ENCODE assay signal across 8 cellular contexts in genomic region chr18:35581555-35582309, GRCh38. TPM values are rescaled to one million over a fixed set of nuclear protein-coding genes. Genes with fewer than 3 reads are reported as not detected.
DNase-seq lines count a peak whose midpoint lies in the region; ATAC-seq and TF ChIP-seq lines count a peak whose summit lies in the region.

Gene GALNT1, plus strand, starts transcription at chr18:35581740. Its CDS starts 72,923 bp downstream, at chr18:35654663.

- peaks cover 2 to 4% of the 10 kb centered on the region in 2 donors for H3K9me3 Mint-ChIP-seq in activated T-cell treated with anti-CD3 and anti-CD28 coated beads, Interleukin-2, amount 50 U/mL, for 72 hours

- H3K4me1 Mint-ChIP-seq in activated T-cell treated with anti-CD3 and anti-CD28 coated beads, Interleukin-2, amount 50 U/mL, for 72 hours (ENCODE audit: low read depth), result peaks cover 42% of the 10 kb centered on the region

- DNase-seq in DMS 273 (lab: John Stamatoyannopoulos, UW; ENCODE audit: unreplicated experiment) (peak; percentile 57), DMS 273 treated with DMSO at 0.1 percent for 48 hours (lab: John Stamatoyannopoulos, UW) (no peak), LNCaP clone FGC (ENCODE audit: low read depth) (no peak), fibroblast of the aortic adventitia (ENCODE audit: low read depth) (no peak), SK-N-DZ (ENCODE audit: low spot score) (no peak)
- peak; percentile 24 to 39 for DNase-seq in activated T-cell treated with anti-CD3 and anti-CD28 coated beads, Interleukin-2, amount 50 U/mL, for 72 hours

- H2AFZ ChIP-seq in neural cell (ENCODE audit: low read depth, low read length), result peak within 1 kb of the TSS; percentile 78

- peak within 1 kb of the TSS; percentile 77 for H3K4me3 ChIP-seq in LNCaP clone FGC (ENCODE audit: low read depth, low read length)
- H3K4me3 ChIP-seq in fibroblast of the aortic adventitia (ENCODE audit: low read depth, low read length), result peak within 1 kb of the TSS; percentile 78
- H3K4me3 ChIP-seq in neural cell (ENCODE audit: low read length), result peak within 1 kb of the TSS; percentile 85

- H3K36me3 Mint-ChIP-seq in activated T-cell treated with anti-CD3 and anti-CD28 coated beads, Interleukin-2, amount 50 U/mL, for 72 hours (ENCODE audit: insufficient read depth in 2 of 2), result peaks cover 3 to 7% of the 10 kb centered on the region in 2 donors

- peak; percentile 14 to 31 for ATAC-seq in activated T-cell treated with anti-CD3 and anti-CD28 coated beads, Interleukin-2, amount 50 U/mL, for 72 hours (replicated peaks in 1 of 2)
- ATAC-seq in HG02973 (IDR thresholded peaks at IDR 0.05; ENCODE audit: unreplicated experiment), result no peak

- peak within 1 kb of the TSS; percentile 89 for H3K9ac ChIP-seq in neural cell (ENCODE audit: low read length)

- peak within 1 kb of the TSS; percentile 83 for H3K27ac Mint-ChIP-seq in activated T-cell treated with anti-CD3 and anti-CD28 coated beads, Interleukin-2, amount 50 U/mL, for 72 hours

- no peak for TF ChIP-seq RAD21 in neural cell (conservative IDR thresholded peaks at IDR 0.05)

- H4K20me1 ChIP-seq in neural cell (ENCODE audit: insufficient read depth), result peaks cover 6% of the 10 kb centered on the region

- no peaks in the 10 kb centered on the region for H3K9me3 ChIP-seq in neural cell (ENCODE audit: low read length)

- no peaks in the 10 kb centered on the region for H3K36me3 ChIP-seq in neural cell (ENCODE audit: insufficient read depth, low read length)

- H3K4me3 Mint-ChIP-seq in activated T-cell treated with anti-CD3 and anti-CD28 coated beads, Interleukin-2, amount 50 U/mL, for 72 hours, result peak within 1 kb of the TSS; percentile 76 to 87

- no peaks in the 10 kb centered on the region for H3K9me2 ChIP-seq in neural cell (ENCODE audit: insufficient read depth, low read length)

- no peak for TF ChIP-seq EP300 in neural cell (conservative IDR thresholded peaks at IDR 0.05; ENCODE audit: poor library complexity, severe bottlenecking)

- no peaks in the 10 kb centered on the region for H3F3A ChIP-seq in neural cell (ENCODE audit: insufficient read depth, low read length, poor library complexity, severe bottlenecking)

- H3K27ac ChIP-seq in neural cell (ENCODE audit: low read length), result peak within 1 kb of the TSS; percentile 79

- H3K27me3 Mint-ChIP-seq in activated T-cell treated with anti-CD3 and anti-CD28 coated beads, Interleukin-2, amount 50 U/mL, for 72 hours (ENCODE audit: low read depth), result peaks cover 28% of the 10 kb centered on the region

- H3K4me2 ChIP-seq in neural cell (ENCODE audit: low read length), result peak within 1 kb of the TSS; percentile 97

- no peaks in the 10 kb centered on the region for H3K27me3 ChIP-seq in neural cell (ENCODE audit: insufficient read depth, low read depth, low read length)

- peaks cover 54% of the 10 kb centered on the region for H3K79me2 ChIP-seq in neural cell (replicated peaks; ENCODE audit: insufficient read depth, low read length)

- no peak for TF ChIP-seq CTCF in LNCaP clone FGC (IDR thresholded peaks at IDR 0.05; ENCODE audit: control insufficient read depth, extremely low read depth, insufficient read depth)
- no peak for TF ChIP-seq CTCF in fibroblast of the aortic adventitia (IDR thresholded peaks at IDR 0.05; ENCODE audit: insufficient read depth, low read length)
- TF ChIP-seq CTCF in neural cell (IDR thresholded peaks at IDR 0.05; ENCODE audit: poor library complexity, severe bottlenecking), result no peak

TF ChIP-seq in neural cell, 6 proteins besides CTCF, POLR2A, EP300 and RAD21:
- TF ChIP-seq REST (IDR thresholded peaks at IDR 0.05; ENCODE audit: borderline replicate concordance), result peak; percentile 30
- peak; percentile 62 for TF ChIP-seq MXI1 (conservative IDR thresholded peaks at IDR 0.05; ENCODE audit: poor library complexity, severe bottlenecking)
- no peak for TF ChIP-seq SMC3 (conservative IDR thresholded peaks at IDR 0.05; ENCODE audit: poor library complexity)
- TF ChIP-seq POLR2AphosphoS5 (IDR thresholded peaks at IDR 0.05), result no peak
- no peak for TF ChIP-seq EZH2 (IDR thresholded peaks at IDR 0.05; ENCODE audit: borderline replicate concordance, insufficient read depth, low read length, poor library complexity, severe bottlenecking)
- TF ChIP-seq TAF1 (IDR thresholded peaks at IDR 0.05; ENCODE audit: low read depth), result no peak

RNA-seq across cellular contexts. Expression of gene GALNT1, which starts in this region (rescaled TPM):
- 10 to 100 TPM; 43.6 to 45.6 TPM for total RNA-seq in activated T-cell treated with anti-CD3 and anti-CD28 coated beads, Interleukin-2, amount 50 U/mL, for 72 hours
- 46.9 and 49.0 TPM in 2 replicates for total RNA-seq in fibroblast of the aortic adventitia (ENCODE audit: low replicate concordance)
- polyA plus RNA-seq in neural cell, result 82.3 and 103 TPM in 2 replicates
- 141 and 142 TPM in 2 replicates for polyA minus RNA-seq in neural cell
- 32.5 and 39.0 TPM in 2 replicates for polyA plus RNA-seq in SK-N-DZ (2014; cell fraction: cytosol; rRNA removed)
- polyA plus RNA-seq in SK-N-DZ (2014; cell fraction: nucleus; rRNA removed), result 11.1 and 16.6 TPM in 2 replicates

Comparison
In these comparisons a context has a peak if more than half of its experiments do, and no peak if none do; other contexts are left out.
1. DNase-seq: peak in DMS 273 (single experiment) and activated T-cell treated with anti-CD3 and anti-CD28 coated beads, Interleukin-2, amount 50 U/mL, for 72 hours (2 of 2); none in DMS 273 treated with DMSO at 0.1 percent for 48 hours (single experiment), LNCaP clone FGC (single experiment), fibroblast of the aortic adventitia (single experiment) and SK-N-DZ (single experiment).
2. Peak in every context shown above with its lines, with median percentiles within 50 percentile points of each other: H3K4me3 ChIP-seq.